In the genomic region with DNA sequence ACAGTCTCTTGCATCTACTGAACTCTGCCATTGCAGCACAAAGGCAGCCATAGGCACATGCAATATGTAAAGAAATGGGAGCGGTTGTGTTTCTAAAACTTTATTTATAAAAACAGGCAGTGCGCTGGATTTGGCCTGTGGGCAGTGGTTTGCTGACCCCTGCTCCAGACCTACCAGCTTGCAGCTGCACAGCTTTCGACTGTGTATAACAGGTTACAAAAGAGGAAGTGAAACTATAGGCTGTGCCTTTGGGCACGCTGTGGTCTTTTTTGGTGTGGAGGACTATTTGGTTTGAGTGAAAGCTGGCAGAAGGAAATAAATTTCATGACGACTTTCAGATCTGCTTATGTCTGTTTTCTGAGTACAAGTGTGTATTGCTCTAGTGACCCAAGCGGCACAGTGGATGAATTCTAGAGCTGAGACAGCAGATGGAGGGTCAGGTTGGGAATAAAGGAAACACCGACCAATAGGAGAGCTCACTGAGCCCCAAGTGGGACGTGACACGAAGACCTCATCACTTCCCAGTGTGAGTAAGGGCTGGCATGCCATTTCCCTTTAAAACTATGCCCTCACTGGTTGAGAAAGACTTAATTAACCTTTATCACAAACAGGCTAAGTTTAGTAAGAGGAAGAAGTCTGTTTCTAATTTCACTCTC, we compare ENCODE assay signal across 8 cellular contexts.
DNase-seq lines count a peak whose midpoint lies in the region; ATAC-seq, FAIRE-seq and TF ChIP-seq lines count a peak whose summit lies in the region.

No MANE protein-coding gene starts in this region.

- H3K36me3 ChIP-seq in endothelial cell of umbilical vein (ENCODE audit: control insufficient read depth in 2 of 2, extremely low read depth in 1 of 2, insufficient read depth in 2 of 2, low read length in 2 of 2) (no peaks in the 10 kb centered on the region), trophoblast cell (ENCODE audit: control insufficient read depth in 1 of 2, insufficient read depth in 2 of 2, low read length in 2 of 2) (no peaks in the 10 kb centered on the region), H7 (replicated peaks; ENCODE audit: control insufficient read depth, insufficient read depth, low read length) (no peaks in the 10 kb centered on the region)

- no peak overlapping the region for H2BK5ac ChIP-seq in trophoblast cell (ENCODE audit: low read depth, low read length, poor library complexity)

- H3K4me1 ChIP-seq in endothelial cell of umbilical vein (ENCODE audit: control insufficient read depth, extremely low read depth, insufficient read depth, low read length) (peaks cover 4% of the 10 kb centered on the region), trophoblast cell (ENCODE audit: control insufficient read depth in 1 of 2, insufficient read depth in 2 of 2, low read length in 2 of 2) (no peaks in the 10 kb centered on the region)

- WGBS in trophoblast cell (ENCODE audit: extremely low coverage, insufficient coverage, insufficient read length): no CpG with 5 or more reads among the region's 9 CpGs

- H3K4me3 ChIP-seq in endothelial cell of umbilical vein (replicated peaks in 1 of 3; ENCODE audit: insufficient read depth in 1 of 3, low read depth in 1 of 3, low read length in 3 of 3) (no peak overlapping the region), trophoblast cell (ENCODE audit: low read depth, low read length) (no peak overlapping the region), H7 (ENCODE audit: insufficient read depth, low read depth, low read length) (no peak overlapping the region)

- CTCF ChIA-PET in endothelial cell of umbilical vein (lab: Charles Lee): interaction anchor here (0.6 to 2.4 kb wide), 6 partner anchors 28 to 1852 kb away, joined by 3 to 13 read pairs (median 3); no protein-coding TSS in a partner anchor

- H3K9ac ChIP-seq in endothelial cell of umbilical vein (replicated peaks; ENCODE audit: extremely low read depth, insufficient read depth, low read length): no peak overlapping the region
- no peak overlapping the region for H3K9ac ChIP-seq in trophoblast cell (ENCODE audit: low read length)

- POLR2A ChIA-PET in endothelial cell of umbilical vein (lab: Charles Lee): no interaction called here

- H3K23ac ChIP-seq in trophoblast cell (ENCODE audit: low read length): no peak overlapping the region

- no peak overlapping the region for H2AK5ac ChIP-seq in trophoblast cell (ENCODE audit: low read length)

- H2AFZ ChIP-seq in endothelial cell of umbilical vein (ENCODE audit: low read depth, low read length): peak overlapping the region; percentile 68
- H2AFZ ChIP-seq in trophoblast cell (ENCODE audit: insufficient read depth, low read length, poor library complexity): no peak overlapping the region

- H3K27ac ChIP-seq in endothelial cell of umbilical vein (ENCODE audit: insufficient read depth, low read depth, low read length): no peak overlapping the region
- H3K27ac ChIP-seq in trophoblast cell (ENCODE audit: low read depth, low read length): no peak overlapping the region

- no peak overlapping the region for H4K12ac ChIP-seq in trophoblast cell (ENCODE audit: low read depth, low read length)

- BruUV-seq in endothelial cell of umbilical vein (replicated peaks; lab: Mats Ljungman, UMichigan): no TSS peak

- H3K79me2 ChIP-seq in endothelial cell of umbilical vein (ENCODE audit: control insufficient read depth, insufficient read depth, low read length) (no peaks in the 10 kb centered on the region), trophoblast cell (ENCODE audit: control insufficient read depth, insufficient read depth, low read length, poor library complexity) (no peaks in the 10 kb centered on the region)

- H3K4ac ChIP-seq in trophoblast cell (ENCODE audit: low read depth, low read length): no peak overlapping the region

- H3K4me2 ChIP-seq in endothelial cell of umbilical vein (ENCODE audit: insufficient read depth, low read length) (no peak overlapping the region), trophoblast cell (ENCODE audit: low read length) (no peak overlapping the region)

- FAIRE-seq in endothelial cell of umbilical vein (lab: Jason Lieb, UNC): peak; percentile 52

- intact Hi-C loops in endothelial cell of umbilical vein (cut with micrococcal nuclease): no loop called here

- ATAC-seq in GM18519 (IDR thresholded peaks at IDR 0.05; ENCODE audit: low FRiP score, unreplicated experiment) (peak; percentile 94), HG02938 (IDR thresholded peaks at IDR 0.05; ENCODE audit: unreplicated experiment) (peak; percentile 94)

- H3K27me3 ChIP-seq in endothelial cell of umbilical vein (ENCODE audit: control insufficient read depth in 2 of 2, insufficient read depth in 2 of 2, low read length in 2 of 2) (no peaks in the 10 kb centered on the region), trophoblast cell (ENCODE audit: insufficient read depth, low read length) (no peaks in the 10 kb centered on the region), H7 (ENCODE audit: control insufficient read depth, insufficient read depth, low read length) (no peaks in the 10 kb centered on the region)

- no peak overlapping the region for H2BK120ac ChIP-seq in trophoblast cell (ENCODE audit: insufficient read depth, low read length, poor library complexity)

- no peaks in the 10 kb centered on the region for H3K79me1 ChIP-seq in trophoblast cell (ENCODE audit: low read length)

- dilution Hi-C loops in endothelial cell of umbilical vein (cut with MboI; ENCODE audit: extremely low pct_ligation_motif_present, low sequenced_read_pairs): no loop called here

- H2BK12ac ChIP-seq in trophoblast cell (ENCODE audit: low read length): no peak overlapping the region

- TF ChIP-seq CTCF in endothelial cell of umbilical vein (IDR thresholded peaks at IDR 0.05; ENCODE audit: extremely low read depth in 1 of 2, insufficient read depth in 1 of 2, low read depth in 1 of 2, low read length in 2 of 2): no peak

- no peaks in the 10 kb centered on the region for H3K9me1 ChIP-seq in endothelial cell of umbilical vein (replicated peaks; ENCODE audit: control insufficient read depth, extremely low read depth, insufficient read depth, low read length)

- DNase-seq in AG08395 (ENCODE audit: low spot score) (peak; percentile 27), RPMI7951 (ENCODE audit: low read depth) (peak; percentile 60), endothelial cell of umbilical vein (ENCODE audit: low read depth, low spot score) (peak; percentile 44), trophoblast cell (peak; percentile 36 to 63), H7 (no peak), SW480 (ENCODE audit: low spot score) (no peak)

- no peak overlapping the region for H4K91ac ChIP-seq in trophoblast cell (ENCODE audit: low read depth, low read length)

- H3K18ac ChIP-seq in trophoblast cell (ENCODE audit: low read length): no peak overlapping the region

- H3K14ac ChIP-seq in trophoblast cell (ENCODE audit: low read length): no peak overlapping the region

- TF ChIP-seq POLR2A in endothelial cell of umbilical vein (IDR thresholded peaks at IDR 0.05; ENCODE audit: low read depth, low read length): no peak

- no peaks in the 10 kb centered on the region for H3K9me3 ChIP-seq in endothelial cell of umbilical vein (replicated peaks; ENCODE audit: control insufficient read depth, insufficient read depth, low read length)
- H3K9me3 ChIP-seq in trophoblast cell (ENCODE audit: insufficient read depth, low read depth, low read length): no peaks in the 10 kb centered on the region

- H4K20me1 ChIP-seq in endothelial cell of umbilical vein (replicated peaks; ENCODE audit: control insufficient read depth, extremely low read depth, insufficient read depth, low read length): no peaks in the 10 kb centered on the region

- no peak overlapping the region for H4K8ac ChIP-seq in trophoblast cell (ENCODE audit: low read depth, low read length)

TF ChIP-seq in endothelial cell of umbilical vein, 7 proteins besides CTCF, POLR2A, EP300 and RAD21:
- TF ChIP-seq EZH2 (IDR thresholded peaks at IDR 0.05; ENCODE audit: borderline replicate concordance, low read depth, low read length, severe bottlenecking) (no peak), MYC (IDR thresholded peaks at IDR 0.05; ENCODE audit: low read depth, low read length) (no peak), JUN (IDR thresholded peaks at IDR 0.05; ENCODE audit: borderline replicate concordance, insufficient read depth, insufficient read length, low read depth) (no peak), POLR2AphosphoS5 (IDR thresholded peaks at IDR 0.05; ENCODE audit: insufficient read depth, low read depth, low read length) (no peak), GATA2 (IDR thresholded peaks at IDR 0.05; ENCODE audit: insufficient read depth, insufficient read length, low read depth, low read length) (no peak), FOS (IDR thresholded peaks at IDR 0.05; ENCODE audit: borderline replicate concordance, insufficient read depth, low read length) (no peak)
- TF ChIP-seq, protein P1, sequence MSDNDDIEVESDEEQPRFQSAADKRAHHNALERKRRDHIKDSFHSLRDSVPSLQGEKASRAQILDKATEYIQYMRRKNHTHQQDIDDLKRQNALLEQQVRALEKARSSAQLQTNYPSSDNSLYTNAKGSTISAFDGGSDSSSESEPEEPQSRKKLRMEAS (IDR thresholded peaks at IDR 0.05; ENCODE audit: insufficient read depth, insufficient read length): no peak

Comparison
In these comparisons a context has a peak if more than half of its experiments do, and no peak if none do; other contexts are left out.
1. DNase-seq: peak in AG08395 (single experiment), RPMI7951 (single experiment), endothelial cell of umbilical vein (single experiment) and trophoblast cell (2 of 2); none in H7 (single experiment) and SW480 (single experiment).